Comparison of ENCODE assay signal across 11 cellular contexts in genomic region chr15:85639752-85640381, GRCh38.
A peak's percentile ranks its signal among the peaks of the same experiment; 100 is the strongest.
DNase-seq lines count a peak whose midpoint lies in the region; ATAC-seq, FAIRE-seq and TF ChIP-seq lines count a peak whose summit lies in the region.
"Had no signal": no experiment of that assay in that cellular context is flagged by ENCODE, and none has a peak within 500 bp of the region (broad histone marks: within the 10 kb centered on the region; RNA-seq: fewer than 3 reads in every experiment).

No MANE protein-coding gene starts in this region.

- peaks cover 6% of the 10 kb centered on the region; the same call in 1 of the 2 replicates for H3K9me3 ChIP-seq in SK-N-SH

- H3K9me2 ChIP-seq in SK-N-SH: no peaks in the 10 kb centered on the region

- 40% methylated on average over 3 of the region's 3 CpGs for WGBS in SK-N-SH (ENCODE audit: low lambda C conversion rate)

- no peak overlapping the region for H3K9ac ChIP-seq in SK-N-SH

- peak overlapping the region in 1 of 2 experiments; percentile 67 for H3K27ac ChIP-seq in SK-N-SH (ENCODE audit: low read depth in 2 of 2, low read length in 1 of 2)

- H2AFZ ChIP-seq in SK-N-SH (ENCODE audit: low read depth): no peak overlapping the region

- CTCF ChIA-PET in SK-N-SH (lab: Yijun Ruan, JAX): no interaction called here

- peak; percentile 85 for ATAC-seq in GM21717 (IDR thresholded peaks at IDR 0.05; ENCODE audit: unreplicated experiment)

- H3K4me2 ChIP-seq in SK-N-SH: peak overlapping the region; percentile 1; the same call in 1 of the 2 replicates

- no peak for DNase-seq in D721Med (ENCODE audit: insufficient read length, low spot score)
- DNase-seq in SK-N-SH: no peak
- peak; percentile 39 for DNase-seq in kidney tubule cell (ENCODE audit: low spot score)
- no peak for DNase-seq in amniotic stem cell (lab: John Stamatoyannopoulos, UW)
- no peak for DNase-seq in cerebellar nuclear complex (lab: John Stamatoyannopoulos, UW)
- no peak for DNase-seq in HTR-8/SVneo (ENCODE audit: insufficient read length, low spot score)
- DNase-seq in posterior cingulate gyrus: no peak
- DNase-seq: activated B cell treated with CpG ODN at 0.5 μM for 24 hours, KBM-7 had no signal

- peaks cover 0 to 28% of the 10 kb centered on the region in 2 experiments for H3K36me3 ChIP-seq in SK-N-SH (replicated peaks in 1 of 2; ENCODE audit: control insufficient read depth in 1 of 2, insufficient read depth in 2 of 2, low read length in 1 of 2)

- no peak for TF ChIP-seq RAD21 in SK-N-SH (IDR thresholded peaks at IDR 0.05; ENCODE audit: low read length)

- H4K20me1 ChIP-seq in SK-N-SH (ENCODE audit: insufficient read depth): no peaks in the 10 kb centered on the region

- H3K27me3 ChIP-seq in SK-N-SH (ENCODE audit: insufficient read depth): no peaks in the 10 kb centered on the region

- POLR2A ChIA-PET in SK-N-SH (lab: Yijun Ruan, JAX): no interaction called here

- intact Hi-C loops in posterior cingulate gyrus (cut with DNase I): no loop called here

- H3K79me2 ChIP-seq in SK-N-SH (ENCODE audit: insufficient read depth): peaks cover 30% of the 10 kb centered on the region

- no peak overlapping the region for H3K4me3 ChIP-seq in SK-N-SH (ENCODE audit: low read depth in 2 of 2, low read length in 1 of 2)

- H3K4me1 ChIP-seq in SK-N-SH (ENCODE audit: control insufficient read depth in 1 of 2, insufficient read depth in 2 of 2, low read depth in 1 of 2, low read length in 1 of 2): peaks cover 8% of the 10 kb centered on the region in 2 experiments; a peak in 2 of 4 replicates

- TF ChIP-seq CTCF in D721Med (IDR thresholded peaks at IDR 0.05; ENCODE audit: insufficient read depth, missing control alignments) (no peak), SK-N-SH (IDR thresholded peaks at IDR 0.05) (no peak)

- FAIRE-seq in D721Med (lab: Jason Lieb, UNC) (peak; percentile 87), HTR-8/SVneo (lab: Jason Lieb, UNC) (no peak)
- FAIRE-seq: frontal cortex had no signal

- H3F3A ChIP-seq in SK-N-SH (replicated peaks; ENCODE audit: insufficient read depth): peaks cover 5% of the 10 kb centered on the region

- TF ChIP-seq EP300 in SK-N-SH (IDR thresholded peaks at IDR 0.05; ENCODE audit: borderline replicate concordance in 1 of 2, low read depth in 1 of 2, low read length in 1 of 2): no peak; a peak in 1 of 4 replicates

TF ChIP-seq in SK-N-SH, 30 proteins besides CTCF, POLR2A, EP300 and RAD21:
- TF ChIP-seq JUND (IDR thresholded peaks at IDR 0.05) (peak; percentile 44), FOSL2 (IDR thresholded peaks at IDR 0.05; ENCODE audit: borderline replicate concordance, low read depth) (peak; percentile 59; the same call in 1 of the 2 replicates), EZH2phosphoT487 (IDR thresholded peaks at IDR 0.05; ENCODE audit: borderline replicate concordance, low read depth) (no peak), TCF12 (IDR thresholded peaks at IDR 0.05) (peak; percentile 83), NRF1 (IDR thresholded peaks at IDR 0.05; ENCODE audit: low read depth, low read length) (no peak), FOXJ3 (CRISPR knock-in tag; IDR thresholded peaks at IDR 0.05) (no peak)
- TF ChIP-seq, protein P1, sequence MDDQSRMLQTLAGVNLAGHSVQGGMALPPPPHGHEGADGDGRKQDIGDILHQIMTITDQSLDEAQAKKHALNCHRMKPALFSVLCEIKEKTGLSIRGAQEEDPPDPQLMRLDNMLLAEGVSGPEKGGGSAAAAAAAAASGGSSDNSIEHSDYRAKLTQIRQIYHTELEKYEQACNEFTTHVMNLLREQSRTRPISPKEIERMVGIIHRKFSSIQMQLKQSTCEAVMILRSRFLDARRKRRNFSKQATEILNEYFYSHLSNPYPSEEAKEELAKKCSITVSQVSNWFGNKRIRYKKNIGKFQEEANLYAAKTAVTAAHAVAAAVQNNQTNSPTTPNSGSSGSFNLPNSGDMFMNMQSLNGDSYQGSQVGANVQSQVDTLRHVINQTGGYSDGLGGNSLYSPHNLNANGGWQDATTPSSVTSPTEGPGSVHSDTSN (IDR thresholded peaks at IDR 0.05): peak; percentile 76
